Comparison of ENCODE assay signal across 8 cellular contexts in the genomic region with DNA sequence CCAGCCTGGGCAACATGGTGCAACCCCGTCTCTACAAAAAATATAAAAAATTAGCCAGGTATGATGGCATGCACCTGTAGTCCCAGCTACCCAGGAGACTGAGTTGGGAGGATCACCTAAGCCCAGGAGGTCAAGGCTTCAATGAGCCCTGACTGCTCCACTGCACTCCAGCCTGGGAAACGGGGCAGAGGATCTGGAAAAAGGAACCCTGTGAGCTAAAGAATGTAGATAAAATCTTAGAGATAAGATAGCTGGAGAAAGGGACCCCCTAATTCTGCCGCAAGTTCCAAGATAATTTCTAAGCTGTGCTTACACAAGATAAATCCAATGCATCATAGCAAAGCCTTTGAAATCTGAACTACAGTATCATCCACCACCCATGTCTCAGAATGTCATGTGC.
"Had no signal": no experiment of that assay in that cellular context is flagged by ENCODE, and none has a peak within 500 bp of the region (broad histone marks: within the 10 kb centered on the region; RNA-seq: fewer than 3 reads in every experiment).

No MANE protein-coding gene starts in this region.

- H3K4me1 Mint-ChIP-seq: IgD-negative memory B cell had no signal

- DNase-seq: IMR-90, KBM-7, KG1 had no signal

- ATAC-seq: HepG2, K562 had no signal

- H3K27ac Mint-ChIP-seq: IgD-negative memory B cell had no signal

- H3K4me3 ChIP-seq: K562 had no signal

- H3K9ac ChIP-seq: KMS-11 had no signal

- H3K4me2 ChIP-seq: KMS-11 had no signal

- H3K4me3 Mint-ChIP-seq: IgD-negative memory B cell had no signal

- H3K27ac ChIP-seq: HL-60, KMS-11 had no signal
